1 cellular context compared by ENCODE assay signal in the genomic region with DNA sequence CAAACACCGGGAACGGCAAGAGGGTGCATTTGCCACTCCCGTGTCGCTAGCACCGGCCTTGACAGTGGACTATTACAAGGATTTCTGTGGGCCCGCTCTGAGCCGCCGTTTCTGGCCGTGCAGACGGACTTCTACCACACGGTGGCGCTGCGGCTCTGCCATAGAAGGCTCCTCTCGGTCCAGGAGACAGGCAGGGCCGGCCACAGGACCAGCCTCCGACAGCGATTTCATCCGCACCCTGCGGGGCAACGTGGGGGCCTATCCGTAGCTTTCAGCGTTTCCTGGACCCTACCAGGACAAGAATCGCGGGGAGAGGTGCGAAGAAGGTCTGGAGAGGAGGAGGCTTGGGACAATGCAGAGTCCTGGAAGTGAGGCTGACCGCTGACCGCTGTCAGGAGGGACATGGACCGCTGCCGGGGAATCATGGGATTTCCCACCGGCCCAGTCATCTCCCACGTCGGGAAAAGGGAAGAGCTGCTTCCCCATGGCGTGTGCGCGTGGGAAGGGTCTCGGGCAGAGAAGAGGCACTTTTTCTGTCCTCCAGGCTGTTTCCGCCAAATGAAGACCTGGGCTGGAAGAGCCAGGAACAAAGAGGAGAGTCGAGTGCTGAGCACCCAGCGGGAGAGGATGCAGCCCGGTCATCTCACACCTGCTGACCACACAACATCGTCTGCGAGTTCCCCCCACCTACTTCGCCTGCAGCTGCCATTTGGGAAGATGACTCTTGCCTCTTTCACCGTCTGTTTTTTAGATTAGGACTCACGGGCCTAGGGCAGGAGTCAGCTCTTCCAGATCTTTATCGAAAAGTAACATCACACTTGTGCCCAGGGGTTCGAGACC.
TF ChIP-seq lines count a peak whose summit lies in the region.

No MANE protein-coding gene starts in this region.

TF ChIP-seq in K562, 482 proteins besides CTCF, POLR2A, EP300 and RAD21 (continued from another document and continues in another):
- TF ChIP-seq, protein P1, sequence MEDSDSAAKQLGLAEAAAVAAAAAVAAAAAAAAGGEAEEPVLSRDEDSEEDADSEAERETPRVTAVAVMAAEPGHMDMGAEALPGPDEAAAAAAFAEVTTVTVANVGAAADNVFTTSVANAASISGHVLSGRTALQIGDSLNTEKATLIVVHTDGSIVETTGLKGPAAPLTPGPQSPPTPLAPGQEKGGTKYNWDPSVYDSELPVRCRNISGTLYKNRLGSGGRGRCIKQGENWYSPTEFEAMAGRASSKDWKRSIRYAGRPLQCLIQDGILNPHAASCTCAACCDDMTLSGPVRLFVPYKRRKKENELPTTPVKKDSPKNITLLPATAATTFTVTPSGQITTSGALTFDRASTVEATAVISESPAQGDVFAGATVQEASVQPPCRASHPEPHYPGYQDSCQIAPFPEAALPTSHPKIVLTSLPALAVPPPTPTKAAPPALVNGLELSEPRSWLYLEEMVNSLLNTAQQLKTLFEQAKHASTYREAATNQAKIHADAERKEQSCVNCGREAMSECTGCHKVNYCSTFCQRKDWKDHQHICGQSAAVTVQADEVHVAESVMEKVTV (CRISPR knock-in tag; IDR thresholded peaks at IDR 0.05) = peak; percentile 82
- TF ChIP-seq KDM4B (IDR thresholded peaks at IDR 0.05; ENCODE audit: borderline replicate concordance in 2 of 2, low read depth in 1 of 2) (peak in 1 of 2 experiments; percentile 48; a peak in 1 of 4 replicates), SMC3 (conservative IDR thresholded peaks at IDR 0.05; ENCODE audit: insufficient read depth, low read depth, low read length) (peak; percentile 78), ADNP (tag; IDR thresholded peaks at IDR 0.05) (no peak), DDX20 (tag; IDR thresholded peaks at IDR 0.05; ENCODE audit: low read depth) (no peak), MTA1 (IDR thresholded peaks at IDR 0.05; ENCODE audit: borderline replicate concordance) (no peak), RFX7 (CRISPR knock-in tag; IDR thresholded peaks at IDR 0.05) (no peak), ZNF41 (CRISPR knock-in tag; conservative IDR thresholded peaks at IDR 0.05) (no peak), FUS (optimal IDR thresholded peaks at IDR 0.05; ENCODE audit: low read depth, low read length) (no peak), ZKSCAN8 (CRISPR knock-in tag; IDR thresholded peaks at IDR 0.05) (no peak), PREB (CRISPR knock-in tag; IDR thresholded peaks at IDR 0.05) (no peak), CXXC5 (CRISPR knock-in tag; IDR thresholded peaks at IDR 0.05) (0 out of 2 replicates have a peak, but pooled peaks have one; percentile 26), RNF2 (IDR thresholded peaks at IDR 0.05) (no peak), ZNF583 (CRISPR knock-in tag; IDR thresholded peaks at IDR 0.05) (0 out of 2 replicates have a peak, but pooled peaks have one; percentile 24), RB1 (IDR thresholded peaks at IDR 0.05; ENCODE audit: low read depth) (peak; percentile 80), HDAC3 (IDR thresholded peaks at IDR 0.05; ENCODE audit: borderline replicate concordance, partially characterized antibody) (no peak), DACH1 (IDR thresholded peaks at IDR 0.05; ENCODE audit: partially characterized antibody) (no peak), SP2 (IDR thresholded peaks at IDR 0.05; ENCODE audit: extremely low read depth, low read depth, low read length, poor library complexity, severe bottlenecking) (no peak), POLR2B (IDR thresholded peaks at IDR 0.05; ENCODE audit: low read depth, partially characterized antibody) (no peak), CTBP1 (IDR thresholded peaks at IDR 0.05; ENCODE audit: borderline replicate concordance) (peak; percentile 31; the same call in 1 of the 2 replicates), GATAD2B (IDR thresholded peaks at IDR 0.05; ENCODE audit: borderline replicate concordance) (no peak), ZNF384 (IDR thresholded peaks at IDR 0.05; ENCODE audit: low read depth, low read length) (0 out of 2 replicates have a peak, but pooled peaks have one; percentile 21), BCL6 (CRISPR knock-in tag; IDR thresholded peaks at IDR 0.05) (no peak), HMGN3 (IDR thresholded peaks at IDR 0.05; ENCODE audit: borderline replicate concordance, extremely low read depth, insufficient read length, low read depth, low read length) (no peak), YY1 (IDR thresholded peaks at IDR 0.05; ENCODE audit: borderline replicate concordance in 1 of 3, control insufficient read depth in 1 of 3, extremely low read depth in 1 of 3, insufficient read depth in 3 of 3, insufficient read length in 1 of 3, insufficient replicate concordance in 2 of 3, low read depth in 1 of 3, low read length in 2 of 3) (peak in 1 of 3 experiments; percentile 33), SMAD4 (CRISPR knock-in tag; conservative IDR thresholded peaks at IDR 0.05) (no peak), SRF (CRISPR knock-in tag; IDR thresholded peaks at IDR 0.05) (0 out of 4 replicates have a peak, but pooled peaks of 1 of the 2 experiments have one; percentile 49), LCOR (CRISPR knock-in tag; IDR thresholded peaks at IDR 0.05) (0 out of 2 replicates have a peak, but pooled peaks have one; percentile 46), MAFK (IDR thresholded peaks at IDR 0.05; ENCODE audit: low read length) (no peak), BMI1 (IDR thresholded peaks at IDR 0.05; ENCODE audit: low read length) (no peak), NR1H2 (CRISPR knock-in tag; IDR thresholded peaks at IDR 0.05) (no peak), RUNX1 (IDR thresholded peaks at IDR 0.05; ENCODE audit: low read depth) (no peak), TOE1 (IDR thresholded peaks at IDR 0.05; ENCODE audit: borderline replicate concordance) (no peak), TOE1 (CRISPR knock-in tag; IDR thresholded peaks at IDR 0.05; ENCODE audit: borderline replicate concordance, low read depth) (peak; percentile 63; the same call in 1 of the 2 replicates), ZNF75A (CRISPR knock-in tag; IDR thresholded peaks at IDR 0.05) (no peak), RHOXF2B (CRISPR knock-in tag; conservative IDR thresholded peaks at IDR 0.05) (no peak), EZH2 (IDR thresholded peaks at IDR 0.05; ENCODE audit: borderline replicate concordance, low read depth, low read length) (no peak), ESRRA (IDR thresholded peaks at IDR 0.05; ENCODE audit: borderline replicate concordance, low read depth) (no peak), FIP1L1 (IDR thresholded peaks at IDR 0.05; ENCODE audit: low read depth, low read length, poor library complexity, severe bottlenecking) (no peak), SREBF1 (IDR thresholded peaks at IDR 0.05; ENCODE audit: borderline replicate concordance, low read depth, low read length) (no peak), SP1 (CRISPR knock-in tag; IDR thresholded peaks at IDR 0.05) (peak; percentile 42)
- TF ChIP-seq, protein P2, sequence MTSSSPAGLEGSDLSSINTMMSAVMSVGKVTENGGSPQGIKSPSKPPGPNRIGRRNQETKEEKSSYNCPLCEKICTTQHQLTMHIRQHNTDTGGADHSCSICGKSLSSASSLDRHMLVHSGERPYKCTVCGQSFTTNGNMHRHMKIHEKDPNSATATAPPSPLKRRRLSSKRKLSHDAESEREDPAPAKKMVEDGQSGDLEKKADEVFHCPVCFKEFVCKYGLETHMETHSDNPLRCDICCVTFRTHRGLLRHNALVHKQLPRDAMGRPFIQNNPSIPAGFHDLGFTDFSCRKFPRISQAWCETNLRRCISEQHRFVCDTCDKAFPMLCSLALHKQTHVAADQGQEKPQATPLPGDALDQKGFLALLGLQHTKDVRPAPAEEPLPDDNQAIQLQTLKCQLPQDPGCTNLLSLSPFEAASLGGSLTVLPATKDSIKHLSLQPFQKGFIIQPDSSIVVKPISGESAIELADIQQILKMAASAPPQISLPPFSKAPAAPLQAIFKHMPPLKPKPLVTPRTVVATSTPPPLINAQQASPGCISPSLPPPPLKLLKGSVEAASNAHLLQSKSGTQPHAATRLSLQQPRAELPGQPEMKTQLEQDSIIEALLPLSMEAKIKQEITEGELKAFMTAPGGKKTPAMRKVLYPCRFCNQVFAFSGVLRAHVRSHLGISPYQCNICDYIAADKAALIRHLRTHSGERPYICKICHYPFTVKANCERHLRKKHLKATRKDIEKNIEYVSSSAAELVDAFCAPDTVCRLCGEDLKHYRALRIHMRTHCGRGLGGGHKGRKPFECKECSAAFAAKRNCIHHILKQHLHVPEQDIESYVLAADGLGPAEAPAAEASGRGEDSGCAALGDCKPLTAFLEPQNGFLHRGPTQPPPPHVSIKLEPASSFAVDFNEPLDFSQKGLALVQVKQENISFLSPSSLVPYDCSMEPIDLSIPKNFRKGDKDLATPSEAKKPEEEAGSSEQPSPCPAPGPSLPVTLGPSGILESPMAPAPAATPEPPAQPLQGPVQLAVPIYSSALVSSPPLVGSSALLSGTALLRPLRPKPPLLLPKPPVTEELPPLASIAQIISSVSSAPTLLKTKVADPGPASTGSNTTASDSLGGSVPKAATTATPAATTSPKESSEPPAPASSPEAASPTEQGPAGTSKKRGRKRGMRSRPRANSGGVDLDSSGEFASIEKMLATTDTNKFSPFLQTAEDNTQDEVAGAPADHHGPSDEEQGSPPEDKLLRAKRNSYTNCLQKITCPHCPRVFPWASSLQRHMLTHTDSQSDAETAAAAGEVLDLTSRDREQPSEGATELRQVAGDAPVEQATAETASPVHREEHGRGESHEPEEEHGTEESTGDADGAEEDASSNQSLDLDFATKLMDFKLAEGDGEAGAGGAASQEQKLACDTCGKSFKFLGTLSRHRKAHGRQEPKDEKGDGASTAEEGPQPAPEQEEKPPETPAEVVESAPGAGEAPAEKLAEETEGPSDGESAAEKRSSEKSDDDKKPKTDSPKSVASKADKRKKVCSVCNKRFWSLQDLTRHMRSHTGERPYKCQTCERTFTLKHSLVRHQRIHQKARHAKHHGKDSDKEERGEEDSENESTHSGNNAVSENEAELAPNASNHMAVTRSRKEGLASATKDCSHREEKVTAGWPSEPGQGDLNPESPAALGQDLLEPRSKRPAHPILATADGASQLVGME (CRISPR knock-in tag; IDR thresholded peaks at IDR 0.05) = 0 out of 2 replicates have a peak, but pooled peaks have one; percentile 70
- TF ChIP-seq, protein P3, sequence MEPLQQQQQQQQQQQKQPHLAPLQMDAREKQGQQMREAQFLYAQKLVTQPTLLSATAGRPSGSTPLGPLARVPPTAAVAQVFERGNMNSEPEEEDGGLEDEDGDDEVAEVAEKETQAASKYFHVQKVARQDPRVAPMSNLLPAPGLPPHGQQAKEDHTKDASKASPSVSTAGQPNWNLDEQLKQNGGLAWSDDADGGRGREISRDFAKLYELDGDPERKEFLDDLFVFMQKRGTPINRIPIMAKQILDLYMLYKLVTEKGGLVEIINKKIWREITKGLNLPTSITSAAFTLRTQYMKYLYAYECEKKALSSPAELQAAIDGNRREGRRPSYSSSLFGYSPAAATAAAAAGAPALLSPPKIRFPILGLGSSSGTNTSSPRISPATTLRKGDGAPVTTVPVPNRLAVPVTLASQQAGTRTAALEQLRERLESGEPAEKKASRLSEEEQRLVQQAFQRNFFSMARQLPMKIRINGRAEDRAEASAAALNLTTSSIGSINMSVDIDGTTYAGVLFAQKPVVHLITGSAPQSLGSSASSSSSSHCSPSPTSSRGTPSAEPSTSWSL (CRISPR knock-in tag; IDR thresholded peaks at IDR 0.05; ENCODE audit: borderline replicate concordance) = no peak
- TF ChIP-seq, protein P4, sequence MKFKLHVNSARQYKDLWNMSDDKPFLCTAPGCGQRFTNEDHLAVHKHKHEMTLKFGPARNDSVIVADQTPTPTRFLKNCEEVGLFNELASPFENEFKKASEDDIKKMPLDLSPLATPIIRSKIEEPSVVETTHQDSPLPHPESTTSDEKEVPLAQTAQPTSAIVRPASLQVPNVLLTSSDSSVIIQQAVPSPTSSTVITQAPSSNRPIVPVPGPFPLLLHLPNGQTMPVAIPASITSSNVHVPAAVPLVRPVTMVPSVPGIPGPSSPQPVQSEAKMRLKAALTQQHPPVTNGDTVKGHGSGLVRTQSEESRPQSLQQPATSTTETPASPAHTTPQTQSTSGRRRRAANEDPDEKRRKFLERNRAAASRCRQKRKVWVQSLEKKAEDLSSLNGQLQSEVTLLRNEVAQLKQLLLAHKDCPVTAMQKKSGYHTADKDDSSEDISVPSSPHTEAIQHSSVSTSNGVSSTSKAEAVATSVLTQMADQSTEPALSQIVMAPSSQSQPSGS (CRISPR knock-in tag; IDR thresholded peaks at IDR 0.05) = no peak
- TF ChIP-seq, protein P5, sequence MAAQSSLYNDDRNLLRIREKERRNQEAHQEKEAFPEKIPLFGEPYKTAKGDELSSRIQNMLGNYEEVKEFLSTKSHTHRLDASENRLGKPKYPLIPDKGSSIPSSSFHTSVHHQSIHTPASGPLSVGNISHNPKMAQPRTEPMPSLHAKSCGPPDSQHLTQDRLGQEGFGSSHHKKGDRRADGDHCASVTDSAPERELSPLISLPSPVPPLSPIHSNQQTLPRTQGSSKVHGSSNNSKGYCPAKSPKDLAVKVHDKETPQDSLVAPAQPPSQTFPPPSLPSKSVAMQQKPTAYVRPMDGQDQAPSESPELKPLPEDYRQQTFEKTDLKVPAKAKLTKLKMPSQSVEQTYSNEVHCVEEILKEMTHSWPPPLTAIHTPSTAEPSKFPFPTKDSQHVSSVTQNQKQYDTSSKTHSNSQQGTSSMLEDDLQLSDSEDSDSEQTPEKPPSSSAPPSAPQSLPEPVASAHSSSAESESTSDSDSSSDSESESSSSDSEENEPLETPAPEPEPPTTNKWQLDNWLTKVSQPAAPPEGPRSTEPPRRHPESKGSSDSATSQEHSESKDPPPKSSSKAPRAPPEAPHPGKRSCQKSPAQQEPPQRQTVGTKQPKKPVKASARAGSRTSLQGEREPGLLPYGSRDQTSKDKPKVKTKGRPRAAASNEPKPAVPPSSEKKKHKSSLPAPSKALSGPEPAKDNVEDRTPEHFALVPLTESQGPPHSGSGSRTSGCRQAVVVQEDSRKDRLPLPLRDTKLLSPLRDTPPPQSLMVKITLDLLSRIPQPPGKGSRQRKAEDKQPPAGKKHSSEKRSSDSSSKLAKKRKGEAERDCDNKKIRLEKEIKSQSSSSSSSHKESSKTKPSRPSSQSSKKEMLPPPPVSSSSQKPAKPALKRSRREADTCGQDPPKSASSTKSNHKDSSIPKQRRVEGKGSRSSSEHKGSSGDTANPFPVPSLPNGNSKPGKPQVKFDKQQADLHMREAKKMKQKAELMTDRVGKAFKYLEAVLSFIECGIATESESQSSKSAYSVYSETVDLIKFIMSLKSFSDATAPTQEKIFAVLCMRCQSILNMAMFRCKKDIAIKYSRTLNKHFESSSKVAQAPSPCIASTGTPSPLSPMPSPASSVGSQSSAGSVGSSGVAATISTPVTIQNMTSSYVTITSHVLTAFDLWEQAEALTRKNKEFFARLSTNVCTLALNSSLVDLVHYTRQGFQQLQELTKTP (IDR thresholded peaks at IDR 0.05; ENCODE audit: low read depth in 1 of 2, partially characterized antibody in 2 of 2) = no peak
